In the genomic region with DNA sequence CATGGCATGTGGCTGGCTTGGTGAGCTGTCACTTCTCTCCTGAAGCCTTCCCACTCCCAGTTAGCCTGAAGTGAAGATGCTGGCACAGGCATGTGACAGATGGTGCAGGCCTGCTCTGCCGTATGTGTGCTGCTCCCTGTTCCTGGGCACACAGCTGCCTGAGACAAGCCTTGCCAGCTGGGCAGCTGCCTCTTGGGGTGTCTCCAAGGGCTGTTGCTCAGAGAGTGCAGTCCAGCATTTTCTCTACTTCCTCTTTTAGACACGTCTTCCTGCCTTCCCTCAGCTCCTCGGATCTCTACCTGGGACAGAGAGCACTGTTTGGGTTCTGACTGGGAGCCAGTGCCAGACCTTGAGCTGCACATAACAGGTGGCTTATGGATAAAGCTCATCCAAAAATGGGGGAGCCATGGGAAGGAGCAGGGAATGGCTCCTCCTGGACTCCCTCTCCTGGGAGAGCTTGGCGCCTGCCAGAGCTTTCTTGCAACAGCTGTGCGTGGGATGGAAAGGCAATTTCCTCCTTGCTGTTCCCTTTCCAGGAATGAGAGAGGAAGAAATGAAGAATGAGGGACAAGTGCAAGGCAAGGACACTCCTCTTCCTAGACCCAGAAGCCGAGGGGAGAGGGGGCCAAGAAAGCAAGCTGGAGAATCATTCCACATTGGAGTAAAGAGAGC, we compare ENCODE assay signal across 13 cellular contexts.
A peak's percentile ranks its signal among the peaks of the same experiment; 100 is the strongest.
DNase-seq lines count a peak whose midpoint lies in the region; ATAC-seq and TF ChIP-seq lines count a peak whose summit lies in the region.
"Had no signal": no experiment of that assay in that cellular context is flagged by ENCODE, and none has a peak within 500 bp of the region (broad histone marks: within the 10 kb centered on the region; RNA-seq: fewer than 3 reads in every experiment).

No MANE protein-coding gene starts in this region.

- H3K9me3 ChIP-seq in Peyer's patch = no peaks in the 10 kb centered on the region

- DNase-seq in KBM-7 = peak; percentile 72
- DNase-seq in Peyer's patch = peak in 2 of 3 donors; percentile 50 to 67
- peak; percentile 12 for DNase-seq in fibroblast of the aortic adventitia (ENCODE audit: low read depth)
- peak; percentile 79 for DNase-seq in posterior vena cava (ENCODE audit: low spot score)
- no peak for DNase-seq in NCI-H2227 (lab: John Stamatoyannopoulos, UW; ENCODE audit: unreplicated experiment)
- DNase-seq in NCI-H2029 treated with DMSO at 0.1 percent for 48 hours (lab: John Stamatoyannopoulos, UW) = no peak
- DNase-seq: activated CD4-positive, alpha-beta T cell treated with anti-CD3 and anti-CD28 coated beads for 1 hour; activated T-cell treated with anti-CD3 and anti-CD28 coated beads, Interleukin-2, amount 50 U/mL, for 72 hours; HCEC 1CT; NCI-H187; retina had no signal

- peak overlapping the region in 1 of 4 donors; percentile 12 for H3K27ac ChIP-seq in Peyer's patch

- intact Hi-C loops in posterior vena cava (cut with DNase I) = no loop called here

- ATAC-seq in GM21367 (IDR thresholded peaks at IDR 0.05; ENCODE audit: unreplicated experiment) (no peak), GM18511 (IDR thresholded peaks at IDR 0.05; ENCODE audit: unreplicated experiment) (no peak)
- ATAC-seq: activated T-cell treated with anti-CD3 and anti-CD28 coated beads, Interleukin-2, amount 50 U/mL, for 72 hours had no signal

- H3K4me3 ChIP-seq in Peyer's patch (no peak overlapping the region), fibroblast of the aortic adventitia (ENCODE audit: low read depth, low read length) (no peak overlapping the region)

- in situ Hi-C loops in KBM-7 (cut with MboI; ENCODE audit: low pct_unique_long_range_greater_than_20kb, low sequenced_read_pairs) = no loop called here

- H3K27me3 ChIP-seq in Peyer's patch = no peaks in the 10 kb centered on the region

- peaks cover 0 to 8% (median 0%) of the 10 kb centered on the region in 4 donors for H3K4me1 ChIP-seq in Peyer's patch

- H3K36me3 ChIP-seq in Peyer's patch = no peaks in the 10 kb centered on the region

- TF ChIP-seq CTCF in Peyer's patch (IDR thresholded peaks at IDR 0.05) (no peak), fibroblast of the aortic adventitia (IDR thresholded peaks at IDR 0.05; ENCODE audit: insufficient read depth, low read length) (no peak)

- TF ChIP-seq POLR2A in Peyer's patch (IDR thresholded peaks at IDR 0.05) = no peak

Comparison
In these comparisons a context has a peak if more than half of its experiments do, and no peak if none do; other contexts are left out.
1. DNase-seq: peak in KBM-7 (single experiment), Peyer's patch (2 of 3), fibroblast of the aortic adventitia (single experiment) and posterior vena cava (single experiment); none in NCI-H2227 (single experiment) and NCI-H2029 treated with DMSO at 0.1 percent for 48 hours (single experiment).